13 cellular contexts compared by ENCODE assay signal in genomic region chr16:75620326-75621169, GRCh38. TPM values are rescaled to one million over a fixed set of nuclear protein-coding genes. Genes with fewer than 3 reads are reported as not detected.
A peak's percentile ranks its signal among the peaks of the same experiment; 100 is the strongest.
DNase-seq lines count a peak whose midpoint lies in the region; ATAC-seq, FAIRE-seq and TF ChIP-seq lines count a peak whose summit lies in the region.
"Had no signal": no experiment of that assay in that cellular context is flagged by ENCODE, and none has a peak within 500 bp of the region (broad histone marks: within the 10 kb centered on the region; RNA-seq: fewer than 3 reads in every experiment).

No MANE protein-coding gene starts in this region.

- H3K27me3 Mint-ChIP-seq in HFFc6 (ENCODE audit: insufficient read depth) (peaks cover 5% of the 10 kb centered on the region), glutamatergic neuron (ENCODE audit: unreplicated experiment) (peaks cover 4% of the 10 kb centered on the region)

- TF ChIP-seq RAD21 in A549 (conservative IDR thresholded peaks at IDR 0.05 in 1 of 2, IDR thresholded peaks at IDR 0.05 in 1 of 2): no peak

- TF ChIP-seq EP300 in A549 (IDR thresholded peaks at IDR 0.05): no peak

- H3K27ac Mint-ChIP-seq in HFFc6 (no peak overlapping the region), glutamatergic neuron (ENCODE audit: unreplicated experiment) (peak overlapping the region; percentile 59)

- CTCF ChIA-PET in A549 (lab: Yijun Ruan, JAX): interaction anchor here (0.9 to 1.9 kb wide), 7 partner anchors 8 to 156 kb away, joined by 3 to 9 read pairs (median 5); partner anchors contain the start of gene TMEM170A

- TF ChIP-seq CTCF in A549 (IDR thresholded peaks at IDR 0.05): no peak
- TF ChIP-seq CTCF in HFFc6 (IDR thresholded peaks at IDR 0.05): no peak
- TF ChIP-seq CTCF in glutamatergic neuron (IDR thresholded peaks at IDR 0.05; ENCODE audit: partially characterized antibody, unreplicated experiment): no peak
- no peak for TF ChIP-seq CTCF in uterus (IDR thresholded peaks at IDR 0.05)

- H3K27ac ChIP-seq in A549 (no peak overlapping the region), uterus (no peak overlapping the region)
- H3K27ac ChIP-seq: colonic mucosa had no signal

- H3K4me2 ChIP-seq in A549: peak overlapping the region; percentile 98; the same call in 2 of the 3 replicates

- H3K4me1 ChIP-seq in A549: peaks cover 19% of the 10 kb centered on the region
- H3K4me1 ChIP-seq in uterus: no peaks in the 10 kb centered on the region

- H3K4me3 ChIP-seq in A549: no peak overlapping the region
- no peak overlapping the region for H3K4me3 ChIP-seq in uterus
- H3K4me3 ChIP-seq: colonic mucosa had no signal

- H3K36me3 ChIP-seq in uterus: no peaks in the 10 kb centered on the region
- H3K36me3 ChIP-seq: colonic mucosa had no signal

- peak overlapping the region; percentile 99; the same call in 1 of the 2 replicates for H3K4me3 Mint-ChIP-seq in HFFc6
- H3K4me3 Mint-ChIP-seq in glutamatergic neuron (ENCODE audit: unreplicated experiment): peak overlapping the region; percentile 72

- WGBS in A549 (ENCODE audit: missing lambda C conversion rate): 94% methylated on average over 20 of the region's 20 CpGs

- ATAC-seq in A549 (no peak), HG03469 (IDR thresholded peaks at IDR 0.05; ENCODE audit: unreplicated experiment) (no peak), GM18861 (IDR thresholded peaks at IDR 0.05; ENCODE audit: unreplicated experiment) (no peak)

- H3K4me1 Mint-ChIP-seq in HFFc6 (ENCODE audit: low read depth) (peaks cover 46% of the 10 kb centered on the region), glutamatergic neuron (ENCODE audit: low read depth, unreplicated experiment) (peaks cover 10% of the 10 kb centered on the region)

- FAIRE-seq in A549 (lab: Jason Lieb, UNC): no peak
- FAIRE-seq: HTR-8/SVneo had no signal

- TF ChIP-seq POLR2A in A549 (IDR thresholded peaks at IDR 0.05; ENCODE audit: low read length) (no peak), uterus (IDR thresholded peaks at IDR 0.05) (no peak)

- peaks cover 22% of the 10 kb centered on the region for H3K36me3 Mint-ChIP-seq in HFFc6 (ENCODE audit: low read depth)
- H3K36me3 Mint-ChIP-seq in glutamatergic neuron (ENCODE audit: unreplicated experiment): no peaks in the 10 kb centered on the region

- intact Hi-C loops in uterus (cut with DNase I; ENCODE audit: low total_unique reads): loop anchor here (10.0 kb wide), 1 partner anchor 56 kb away; the partner anchor contains the start of gene GABARAPL2

- POLR2A ChIA-PET in A549 (lab: Yijun Ruan, JAX): interaction anchor here (1.4 kb wide), 1 partner anchor 104 kb away, joined by 4 read pairs; no protein-coding TSS in a partner anchor

- H3K9me3 Mint-ChIP-seq in HFFc6 (no peaks in the 10 kb centered on the region), glutamatergic neuron (ENCODE audit: unreplicated experiment) (peaks cover 1% of the 10 kb centered on the region)

- DNase-seq in A549 (ENCODE audit: low read depth in 1 of 2, low spot score in 1 of 2) (no peak), HFFc6 (no peak), glutamatergic neuron (no peak), uterus (no peak), NCI-H1105 treated with DMSO at 0.1 percent for 48 hours (lab: John Stamatoyannopoulos, UW) (no peak)
- DNase-seq in activated CD8-positive, alpha-beta memory T cell treated with anti-CD3 and anti-CD28 coated beads for 4 hours (ENCODE audit: low read depth in 2 of 2): peak; percentile 31 to 36
- DNase-seq: colonic mucosa, NCI-H1930 had no signal

- no peaks in the 10 kb centered on the region for H3K27me3 ChIP-seq in uterus
- H3K27me3 ChIP-seq: colonic mucosa had no signal

- H3K9me3 ChIP-seq in A549 (no peaks in the 10 kb centered on the region), uterus (no peaks in the 10 kb centered on the region)
- H3K9me3 ChIP-seq: colonic mucosa had no signal

TF ChIP-seq in A549, 52 proteins besides CTCF, POLR2A, EP300 and RAD21 (continues in another document):
- TF ChIP-seq HEYL (CRISPR knock-in tag; IDR thresholded peaks at IDR 0.05) (no peak), SREBF2 (IDR thresholded peaks at IDR 0.05) (no peak), REST (IDR thresholded peaks at IDR 0.05) (no peak), E2F6 (IDR thresholded peaks at IDR 0.05; ENCODE audit: borderline replicate concordance, low read depth) (no peak)

RNA-seq across cellular contexts. Expression of gene ADAT1, which starts 2.5 kb away (rescaled TPM):
- polyA plus RNA-seq in A549 (2011; rRNA removed): 53.5 and 70.0 TPM in 2 replicates
- 25.8 and 31.8 TPM in 2 replicates for polyA plus RNA-seq in A549 (2012; cell fraction: cytosol; rRNA removed)
- 16.3 and 30.6 TPM in 2 replicates for polyA plus RNA-seq in A549 (2012; cell fraction: nucleus; rRNA removed)
- 41.8 to 47.7 TPM (median 45.4 TPM) in 3 replicates for polyA plus RNA-seq in A549 (2017; fragmentation: RNase III; extraction: RNeasy Plus Mini Kit Qiagen cat#74134 plus additional on column Dnase treatment)
- 40.5 and 50.0 TPM in 2 replicates for polyA minus RNA-seq in A549 (2011; rRNA and poly(A)+ RNA removed)
- 10 to 100 TPM; 48.3 to 61.2 (median 55.0) TPM for total RNA-seq in HFFc6 (2021; fragmentation: NEBNext Ultra II Directional; extraction: Animal tissue kit (Norgen Biotek cat#: 25700))
- total RNA-seq in glutamatergic neuron (ENCODE audit: unreplicated experiment): 80.1 TPM
- 10 to 100 TPM; 21.8 to 72.2 (median 46.5) TPM for total RNA-seq in uterus

RNA-seq across cellular contexts. Expression of gene KARS1, which starts 26.9 kb away (rescaled TPM):
- polyA plus RNA-seq in A549 (2011; rRNA removed) (211 and 218 TPM in 2 replicates), A549 (2017; fragmentation: RNase III; extraction: RNeasy Plus Mini Kit Qiagen cat#74134 plus additional on column Dnase treatment) (145 to 163 TPM (median 146 TPM) in 3 replicates)
- 115 and 116 TPM in 2 replicates for polyA plus RNA-seq in A549 (2012; cell fraction: cytosol; rRNA removed)
- 63.3 and 98.0 TPM in 2 replicates for polyA plus RNA-seq in A549 (2012; cell fraction: nucleus; rRNA removed)
- polyA minus RNA-seq in A549 (2011; rRNA and poly(A)+ RNA removed): 89.5 and 105 TPM in 2 replicates
- 100 to 1,000 TPM; 135 to 158 (median 152) TPM for total RNA-seq in HFFc6 (2021; fragmentation: NEBNext Ultra II Directional; extraction: Animal tissue kit (Norgen Biotek cat#: 25700))
- total RNA-seq in glutamatergic neuron (ENCODE audit: unreplicated experiment) (97.4 TPM), uterus (100 to 1,000 TPM in 1 of 4 donors, 10 to 100 TPM in 3; 51.8 to 101 (median 87.1) TPM)

RNA-seq across cellular contexts. Expression of gene TERF2IP, which starts 27.0 kb away (rescaled TPM):
- polyA plus RNA-seq in A549 (2011; rRNA removed): 24.8 and 37.9 TPM in 2 replicates
- 14.9 and 17.1 TPM in 2 replicates for polyA plus RNA-seq in A549 (2012; cell fraction: cytosol; rRNA removed)
- polyA plus RNA-seq in A549 (2012; cell fraction: nucleus; rRNA removed): 11.1 and 16.1 TPM in 2 replicates
- 24.8 to 26.7 TPM (median 25.1 TPM) in 3 replicates for polyA plus RNA-seq in A549 (2017; fragmentation: RNase III; extraction: RNeasy Plus Mini Kit Qiagen cat#74134 plus additional on column Dnase treatment)
- polyA minus RNA-seq in A549 (2011; rRNA and poly(A)+ RNA removed): 4.0 and 4.2 TPM in 2 replicates
- total RNA-seq in HFFc6 (2021; fragmentation: NEBNext Ultra II Directional; extraction: Animal tissue kit (Norgen Biotek cat#: 25700)): 10 to 100 TPM; 67.9 to 87.8 (median 70.6) TPM
- total RNA-seq in glutamatergic neuron (ENCODE audit: unreplicated experiment): 137 TPM
- total RNA-seq in uterus: 10 to 100 TPM; 29.5 to 74.5 (median 50.0) TPM

RNA-seq across cellular contexts. Expression of gene GABARAPL2, which starts 54.4 kb away (rescaled TPM):
- polyA plus RNA-seq in A549 (2011; rRNA removed) (80.6 and 84.8 TPM in 2 replicates), A549 (2017; fragmentation: RNase III; extraction: RNeasy Plus Mini Kit Qiagen cat#74134 plus additional on column Dnase treatment) (97.7 to 108 TPM (median 107 TPM) in 3 replicates)
- 47.7 and 55.2 TPM in 2 replicates for polyA plus RNA-seq in A549 (2012; cell fraction: cytosol; rRNA removed)
- polyA plus RNA-seq in A549 (2012; cell fraction: nucleus; rRNA removed): 21.9 and 24.6 TPM in 2 replicates
- polyA minus RNA-seq in A549 (2011; rRNA and poly(A)+ RNA removed): 14.3 and 15.9 TPM in 2 replicates
- total RNA-seq in HFFc6 (2021; fragmentation: NEBNext Ultra II Directional; extraction: Animal tissue kit (Norgen Biotek cat#: 25700)): 100 to 1,000 TPM in 3 of 6 experiments, 10 to 100 TPM in 3; 82.0 to 114 (median 100) TPM
- total RNA-seq in glutamatergic neuron (ENCODE audit: unreplicated experiment) (208 TPM), uterus (10 to 100 TPM; 19.0 to 95.9 (median 79.5) TPM)

RNA-seq across cellular contexts. Expression of gene CPHXL2, which starts 56.3 kb away (rescaled TPM):
- polyA plus RNA-seq in A549 (2011; rRNA removed): not detected in 2 replicates
- 0.04 TPM in 1 of 2 replicates, not detected in the other for polyA plus RNA-seq in A549 (2012; cell fraction: cytosol; rRNA removed)
- not detected in 2 replicates for polyA plus RNA-seq in A549 (2012; cell fraction: nucleus; rRNA removed)
- polyA plus RNA-seq in A549 (2017; fragmentation: RNase III; extraction: RNeasy Plus Mini Kit Qiagen cat#74134 plus additional on column Dnase treatment): not detected in 3 replicates
- polyA minus RNA-seq in A549 (2011; rRNA and poly(A)+ RNA removed): not detected in 2 replicates
- not detected for total RNA-seq in HFFc6 (2021; fragmentation: NEBNext Ultra II Directional; extraction: Animal tissue kit (Norgen Biotek cat#: 25700))
- total RNA-seq in glutamatergic neuron (ENCODE audit: unreplicated experiment): not detected
- not detected for total RNA-seq in uterus
- total RNA-seq: colonic mucosa, liver had no signal
- polyA plus RNA-seq: BJ, liver had no signal

Comparison
In these comparisons a context has a peak if more than half of its experiments do, and no peak if none do; other contexts are left out.
1. DNase-seq: peak in activated CD8-positive, alpha-beta memory T cell treated with anti-CD3 and anti-CD28 coated beads for 4 hours (2 of 2); none in A549 (0 of 2), HFFc6 (single experiment), glutamatergic neuron (single experiment), uterus (0 of 2) and NCI-H1105 treated with DMSO at 0.1 percent for 48 hours (single experiment).